In the genomic region with DNA sequence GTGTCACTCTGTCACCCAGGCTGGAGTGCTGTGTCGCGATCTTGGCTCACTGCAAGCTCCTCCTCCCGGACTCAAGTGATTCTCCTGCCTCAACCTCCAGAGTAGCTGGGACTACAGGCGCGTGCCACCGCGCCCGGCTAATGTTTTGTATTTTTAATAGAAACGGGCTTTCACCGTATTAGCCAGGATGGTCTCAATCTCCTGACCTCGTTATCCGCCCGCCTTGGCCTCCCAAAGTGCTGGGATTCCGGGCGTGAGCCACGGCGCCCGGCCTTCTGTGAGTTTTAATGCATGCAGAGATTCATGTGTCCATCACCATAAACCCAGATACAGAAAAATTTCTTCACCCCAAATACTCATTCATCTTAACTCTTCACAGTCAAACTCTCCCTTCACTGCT, we compare ENCODE assay signal across 8 cellular contexts.
"Had no signal": no experiment of that assay in that cellular context is flagged by ENCODE, and none has a peak within 500 bp of the region (broad histone marks: within the 10 kb centered on the region; RNA-seq: fewer than 3 reads in every experiment).

No MANE protein-coding gene starts in this region.

- DNase-seq: GDM1, GF-D8 had no signal

- FAIRE-seq: G401.6, GM12878, GM12891, GM12892, GM18507, GM19239 had no signal

- H3K4me3 ChIP-seq: GM12878 had no signal

- ATAC-seq: GM12878 had no signal
